9 cellular contexts compared by ENCODE assay signal in genomic region chr6:37791156-37791919, GRCh38. TPM values are rescaled to one million over a fixed set of nuclear protein-coding genes. Genes with fewer than 3 reads are reported as not detected.
DNase-seq lines count a peak whose midpoint lies in the region; ATAC-seq and TF ChIP-seq lines count a peak whose summit lies in the region.
"Had no signal": no experiment of that assay in that cellular context is flagged by ENCODE, and none has a peak within 500 bp of the region (broad histone marks: within the 10 kb centered on the region; RNA-seq: fewer than 3 reads in every experiment).

No MANE protein-coding gene starts in this region.

- TF ChIP-seq RAD21 in liver (IDR thresholded peaks at IDR 0.05): peak; percentile 98 to 99

- H3K9ac ChIP-seq in liver (ENCODE audit: low read depth in 1 of 2, low read length in 2 of 2): no peak overlapping the region

- peaks cover 2 to 14% (median 6%) of the 10 kb centered on the region in 4 donors for H3K4me1 ChIP-seq in liver (ENCODE audit: control insufficient read depth in 4 of 4, insufficient read depth in 4 of 4, low read length in 3 of 4)

- H3K36me3 Mint-ChIP-seq in CD4-positive, alpha-beta T cell (ENCODE audit: low read depth): no peaks in the 10 kb centered on the region

- DNase-seq in CD4-positive, alpha-beta T cell: peak; percentile 56 to 82 (median 72)
- DNase-seq in NCI-H748 (lab: John Stamatoyannopoulos, UW; ENCODE audit: unreplicated experiment): peak; percentile 95
- DNase-seq in activated CD4-positive, alpha-beta T cell treated with anti-CD3 and anti-CD28 coated beads, Interleukin-2, amount 50 U/mL, for 1 hour: peak; percentile 69
- DNase-seq in dedifferentiated amniotic fluid mesenchymal stem cell (ENCODE audit: extremely low spot score): peak; percentile 98
- DNase-seq in stimulated activated CD4-positive, alpha-beta T cell treated with anti-CD3 and anti-CD28 coated beads, TNF-alpha, amount 100 ng/mL, for 24 hours (ENCODE audit: low read depth in 3 of 3): peak; percentile 68 to 86 (median 78)

- POLR2A ChIA-PET in CD4-positive, alpha-beta T cell (lab: Charles Lee): no interaction called here

- peak; percentile 91 for TF ChIP-seq CTCF in CD4-positive, alpha-beta T cell (IDR thresholded peaks at IDR 0.05)
- TF ChIP-seq CTCF in liver (IDR thresholded peaks at IDR 0.05; ENCODE audit: low read depth, low read length, missing input control): peak; percentile 97

- intact Hi-C loops in CD4-positive, alpha-beta T cell (cut with DNase I, micrococcal nuclease): loop anchor here (1.0 to 5.0 kb wide), 6 partner anchors 69 to 881 kb away; no protein-coding TSS in a partner anchor

- H3K27ac ChIP-seq in CD4-positive, alpha-beta T cell (ENCODE audit: low read depth, low read length): no peak overlapping the region
- peak overlapping the region; percentile 40 to 42 for H3K27ac ChIP-seq in liver (ENCODE audit: low read depth in 1 of 2, low read length in 2 of 2)

- no peaks in the 10 kb centered on the region for H3K4me1 Mint-ChIP-seq in CD4-positive, alpha-beta T cell (ENCODE audit: low read depth)

- H3K9me3 ChIP-seq in CD4-positive, alpha-beta T cell (ENCODE audit: control insufficient read depth, low read length): no peaks in the 10 kb centered on the region
- H3K9me3 ChIP-seq in liver (ENCODE audit: control insufficient read depth in 4 of 4, low read length in 3 of 4): no peaks in the 10 kb centered on the region

- H3K27ac Mint-ChIP-seq in CD4-positive, alpha-beta T cell: no peak overlapping the region
- H3K27ac Mint-ChIP-seq: T-helper 1 cell treated with Interleukin-12 subunit alpha and Interleukin-12 subunit beta and Interleukin-4 antibody, amounts not matched to agents 30 μg/mL and 1 μg/mL, for 36 hours had no signal

- no peaks in the 10 kb centered on the region for H3K27me3 ChIP-seq in CD4-positive, alpha-beta T cell (ENCODE audit: control insufficient read depth, insufficient read depth, low read length)
- H3K27me3 ChIP-seq in liver (ENCODE audit: control insufficient read depth in 4 of 4, insufficient read depth in 4 of 4, low read length in 3 of 4): no peaks in the 10 kb centered on the region

- H3K4me3 ChIP-seq in liver (ENCODE audit: low read depth in 1 of 3, low read length in 3 of 3): no peak overlapping the region

- H3K36me3 ChIP-seq in liver (ENCODE audit: control insufficient read depth in 4 of 4, insufficient read depth in 3 of 4, low read depth in 1 of 4, low read length in 3 of 4): no peaks in the 10 kb centered on the region

- CTCF ChIA-PET in CD4-positive, alpha-beta T cell (lab: Charles Lee): interaction anchor here (0.7 to 1.3 kb wide), 5 partner anchors 20 to 244 kb away, joined by 3 to 5 read pairs (median 3); no protein-coding TSS in a partner anchor

- ATAC-seq in CD4-positive, alpha-beta T cell (ENCODE audit: poor library complexity): peak; percentile 100
- peak; percentile 98 for ATAC-seq in GM19463 (IDR thresholded peaks at IDR 0.05; ENCODE audit: unreplicated experiment)
- peak; percentile 84 for ATAC-seq in HG03575 (IDR thresholded peaks at IDR 0.05; ENCODE audit: extremely low read depth, insufficient number of reproducible peaks, low FRiP score, unreplicated experiment)

- no peak overlapping the region for H3K4me3 Mint-ChIP-seq in CD4-positive, alpha-beta T cell
- H3K4me3 Mint-ChIP-seq: T-helper 1 cell treated with Interleukin-12 subunit alpha and Interleukin-12 subunit beta and Interleukin-4 antibody, amounts not matched to agents 30 μg/mL and 1 μg/mL, for 36 hours had no signal

- WGBS in liver: 26% methylated on average over 10 of the region's 10 CpGs

- H3K9me3 Mint-ChIP-seq in CD4-positive, alpha-beta T cell: no peaks in the 10 kb centered on the region
- H3K9me3 Mint-ChIP-seq: T-helper 1 cell treated with Interleukin-12 subunit alpha and Interleukin-12 subunit beta and Interleukin-4 antibody, amounts not matched to agents 30 μg/mL and 1 μg/mL, for 36 hours had no signal

- H3K27me3 Mint-ChIP-seq in CD4-positive, alpha-beta T cell: no peaks in the 10 kb centered on the region

TF ChIP-seq in liver, 16 proteins besides CTCF, POLR2A, EP300 and RAD21:
- TF ChIP-seq EGR1 (IDR thresholded peaks at IDR 0.05; ENCODE audit: low read depth in 2 of 2): peak; percentile 17 to 43
- peak; percentile 49 for TF ChIP-seq NR2F2 (IDR thresholded peaks at IDR 0.05)
- TF ChIP-seq MAX (IDR thresholded peaks at IDR 0.05): peak; percentile 41
- no peak for TF ChIP-seq YY1 (IDR thresholded peaks at IDR 0.05)
- peak; percentile 69 for TF ChIP-seq SP1 (IDR thresholded peaks at IDR 0.05)
- TF ChIP-seq FOXA1 (IDR thresholded peaks at IDR 0.05): peak; percentile 62
- peak; percentile 99 for TF ChIP-seq ATF3 (IDR thresholded peaks at IDR 0.05)
- peak; percentile 65 for TF ChIP-seq ZBTB33 (IDR thresholded peaks at IDR 0.05)
- no peak for TF ChIP-seq HNF4G (IDR thresholded peaks at IDR 0.05)
- TF ChIP-seq RXRA (IDR thresholded peaks at IDR 0.05): peak; percentile 55 to 64
- peak; percentile 58 to 63 for TF ChIP-seq HNF4A (conservative IDR thresholded peaks at IDR 0.05)
- TF ChIP-seq JUND (IDR thresholded peaks at IDR 0.05): peak; percentile 99 to 100
- no peak for TF ChIP-seq TAF1 (conservative IDR thresholded peaks at IDR 0.05)
- TF ChIP-seq FOXA2 (IDR thresholded peaks at IDR 0.05): peak; percentile 71
- peak; percentile 66 for TF ChIP-seq REST (IDR thresholded peaks at IDR 0.05)
- TF ChIP-seq GABPA (IDR thresholded peaks at IDR 0.05 in 1 of 2, conservative IDR thresholded peaks at IDR 0.05 in 1 of 2): no peak
TF ChIP-seq in liver: peak in this region for 12.

RNA-seq across cellular contexts. Expression of gene ZFAND3, which starts 28.2 kb away (rescaled TPM):
- 10 to 100 TPM; 34.4 to 37.0 TPM for total RNA-seq in CD4-positive, alpha-beta T cell
- 10 to 100 TPM; 17.8 to 28.4 TPM for total RNA-seq in liver
- polyA plus RNA-seq in liver: 10 to 100 TPM in 1 of 2 donors, 1 to 10 TPM in 1; 7.7 to 37.5 TPM
